In the genomic region with DNA sequence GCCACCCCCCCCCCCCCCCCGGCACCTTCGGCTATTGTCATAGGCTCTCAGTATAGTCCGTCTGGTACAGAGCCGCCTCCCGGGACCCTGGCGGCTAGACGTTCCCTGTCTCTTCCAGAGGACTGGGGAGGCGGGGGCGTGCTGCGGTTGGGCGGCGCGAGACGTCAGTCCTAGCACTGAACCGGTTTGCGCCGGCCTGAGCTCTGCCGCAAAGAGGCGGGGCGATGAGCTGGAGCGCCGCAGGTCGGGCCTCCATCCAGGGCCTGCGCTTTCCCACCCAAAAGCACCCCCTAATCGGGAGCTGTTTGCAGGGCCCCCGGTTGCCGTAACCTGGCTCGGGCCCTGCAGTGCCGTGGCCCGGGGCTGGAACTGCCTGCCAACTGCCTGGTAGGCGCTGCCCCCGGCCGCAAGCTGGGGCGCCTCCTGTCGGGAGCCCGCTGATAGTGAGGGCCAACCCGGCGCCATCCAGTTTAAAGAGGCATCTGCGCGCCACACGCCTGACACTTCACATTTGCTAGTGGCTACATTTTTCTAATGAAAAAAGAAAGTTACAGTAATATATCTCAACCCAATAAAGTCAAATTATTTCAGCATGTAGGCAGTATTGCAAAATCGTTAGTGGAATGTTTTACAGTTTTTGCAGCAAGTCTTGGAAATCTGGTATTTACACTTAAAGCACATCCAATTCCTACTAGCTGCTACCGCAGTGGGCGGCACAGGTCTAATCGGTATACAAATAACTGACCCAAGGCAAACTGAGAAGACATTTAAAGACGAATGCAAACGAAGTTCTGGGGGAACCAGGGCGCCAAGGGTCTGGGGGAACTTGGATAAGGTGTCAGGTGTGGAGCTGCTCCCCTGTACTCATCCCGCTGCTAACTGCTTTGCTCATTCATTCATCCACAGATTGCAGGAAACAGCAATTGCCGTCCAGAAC, we compare ENCODE assay signal across 1 cellular context.
A peak's percentile ranks its signal among the peaks of the same experiment; 100 is the strongest.
TF ChIP-seq lines count a peak whose summit lies in the region.

No MANE protein-coding gene starts in this region.

TF ChIP-seq in endothelial cell of umbilical vein, 7 proteins besides CTCF, POLR2A, EP300 and RAD21 (continued from another document):
- peak; percentile 72 for TF ChIP-seq POLR2AphosphoS5 (IDR thresholded peaks at IDR 0.05; ENCODE audit: insufficient read depth, low read depth, low read length)
- TF ChIP-seq GATA2 (IDR thresholded peaks at IDR 0.05; ENCODE audit: insufficient read depth, insufficient read length, low read depth, low read length): no peak
- TF ChIP-seq JUN (IDR thresholded peaks at IDR 0.05; ENCODE audit: borderline replicate concordance, insufficient read depth, insufficient read length, low read depth): no peak
- no peak for TF ChIP-seq EZH2 (IDR thresholded peaks at IDR 0.05; ENCODE audit: borderline replicate concordance, low read depth, low read length, severe bottlenecking)
TF ChIP-seq in endothelial cell of umbilical vein: peak in this region for 1.
